In genomic region chr10:70323143-70323696, GRCh38 we compare ENCODE assay signal across 14 cellular contexts. TPM values are rescaled to one million over a fixed set of nuclear protein-coding genes. Genes with fewer than 3 reads are reported as not detected.
DNase-seq lines count a peak whose midpoint lies in the region; ATAC-seq and TF ChIP-seq lines count a peak whose summit lies in the region.
"Had no signal": no experiment of that assay in that cellular context is flagged by ENCODE, and none has a peak within 500 bp of the region (broad histone marks: within the 10 kb centered on the region; RNA-seq: fewer than 3 reads in every experiment).

No MANE protein-coding gene starts in this region.

- peak; percentile 83 for ATAC-seq in central memory CD8-positive, alpha-beta T cell (replicated peaks; ENCODE audit: extremely low read depth, poor library complexity, severe bottlenecking)
- no peak for ATAC-seq in psoas muscle
- ATAC-seq in GM18909 (IDR thresholded peaks at IDR 0.05; ENCODE audit: poor library complexity, unreplicated experiment), result no peak

- peak overlapping the region; percentile 74 to 90 (median 82) for H3K27ac Mint-ChIP-seq in CD4-positive, alpha-beta memory T cell
- H3K27ac Mint-ChIP-seq in central memory CD8-positive, alpha-beta T cell (ENCODE audit: low read depth), result peak overlapping the region; percentile 83

- peaks cover 6 to 20% (median 9%) of the 10 kb centered on the region in 4 donors for H3K4me1 Mint-ChIP-seq in CD4-positive, alpha-beta memory T cell
- peaks cover 20% of the 10 kb centered on the region for H3K4me1 Mint-ChIP-seq in central memory CD8-positive, alpha-beta T cell

- CTCF ChIA-PET in CD4-positive, alpha-beta memory T cell (lab: Charles Lee; ENCODE audit: partially characterized antibody), result interaction anchor here (1.5 kb wide), 1 partner anchor 102 kb away, joined by 3 read pairs; no protein-coding TSS in a partner anchor
- CTCF ChIA-PET in A673 (lab: Charles Lee), result no interaction called here

- no TSS peak for BruUV-seq in A673 (replicated peaks; lab: Mats Ljungman, UMichigan)

- no peaks in the 10 kb centered on the region for H3K36me3 ChIP-seq in CD4-positive, alpha-beta memory T cell (ENCODE audit: insufficient read depth, low read length)
- H3K36me3 ChIP-seq in KOPT-K1 (ENCODE audit: insufficient read depth, low read length) (peaks cover 12% of the 10 kb centered on the region; the same call in 1 of the 2 replicates), psoas muscle (ENCODE audit: insufficient read depth in 1 of 2, low read depth in 1 of 2) (peaks cover 0 to 10% of the 10 kb centered on the region in 2 donors), A673 (ENCODE audit: insufficient read depth, low read length, poor library complexity, severe bottlenecking) (no peaks in the 10 kb centered on the region)

- WGBS in psoas muscle, 3 donors, result 86 to 90% (median 88%) methylated on average over 9 of the region's 9 CpGs

- H3K27me3 Mint-ChIP-seq in CD4-positive, alpha-beta memory T cell, result no peaks in the 10 kb centered on the region
- no peaks in the 10 kb centered on the region for H3K27me3 Mint-ChIP-seq in central memory CD8-positive, alpha-beta T cell

- H3K27ac ChIP-seq in CD4-positive, alpha-beta memory T cell (ENCODE audit: low read depth, low read length), result no peak overlapping the region
- H3K27ac ChIP-seq in KOPT-K1 (ENCODE audit: low read depth, low read length, poor library complexity, severe bottlenecking) (peak overlapping the region; percentile 79), psoas muscle (peak overlapping the region; percentile 80), A673 (ENCODE audit: low read depth, low read length, poor library complexity, severe bottlenecking) (no peak overlapping the region)

- H3K4me3 Mint-ChIP-seq in CD4-positive, alpha-beta memory T cell, result peak overlapping the region in 6 of 8 donors; percentile 44 to 75 (median 64)
- H3K4me3 Mint-ChIP-seq in central memory CD8-positive, alpha-beta T cell, result peak overlapping the region; percentile 64

- DNase-seq in CD4-positive, alpha-beta memory T cell, result peak in 2 of 5 donors; percentile 1 to 10
- no peak for DNase-seq in central memory CD8-positive, alpha-beta T cell (ENCODE audit: low spot score in 2 of 2)
- no peak for DNase-seq in psoas muscle
- DNase-seq in A673 (ENCODE audit: low spot score), result no peak
- no peak for DNase-seq in LoVo (ENCODE audit: low spot score)
- DNase-seq: Calu3; effector memory CD4-positive, alpha-beta T cell; foreskin melanocyte; NCI-H226; substantia nigra had no signal

- POLR2A ChIA-PET in CD4-positive, alpha-beta memory T cell (lab: Charles Lee; ENCODE audit: partially characterized antibody), result no interaction called here
- POLR2A ChIA-PET in A673 (lab: Charles Lee; ENCODE audit: low non-redundant PET), result no interaction called here

- H3K36me3 Mint-ChIP-seq in CD4-positive, alpha-beta memory T cell, result no peaks in the 10 kb centered on the region
- H3K36me3 Mint-ChIP-seq in central memory CD8-positive, alpha-beta T cell (ENCODE audit: insufficient read depth), result peaks cover 2% of the 10 kb centered on the region

- H3K4me1 ChIP-seq in CD4-positive, alpha-beta memory T cell (ENCODE audit: insufficient read depth, low read length), result peaks cover 9% of the 10 kb centered on the region
- H3K4me1 ChIP-seq in psoas muscle (peaks cover 21% of the 10 kb centered on the region), A673 (ENCODE audit: insufficient read depth, low read length, poor library complexity, severe bottlenecking) (peaks cover 9% of the 10 kb centered on the region)

- no peak overlapping the region for H3K4me3 ChIP-seq in CD4-positive, alpha-beta memory T cell (ENCODE audit: low read length in 2 of 2)
- H3K4me3 ChIP-seq in psoas muscle (no peak overlapping the region), A673 (ENCODE audit: low read depth, low read length, poor library complexity, severe bottlenecking) (no peak overlapping the region)

- H3K27me3 ChIP-seq in CD4-positive, alpha-beta memory T cell (ENCODE audit: insufficient read depth, low read length), result no peaks in the 10 kb centered on the region
- H3K27me3 ChIP-seq in psoas muscle (ENCODE audit: insufficient read depth in 3 of 3, low read length in 2 of 3) (no peaks in the 10 kb centered on the region), A673 (replicated peaks; ENCODE audit: insufficient read depth, low read depth, low read length, poor library complexity) (no peaks in the 10 kb centered on the region)

- TF ChIP-seq CTCF in psoas muscle (IDR thresholded peaks at IDR 0.05) (no peak), A673 (conservative IDR thresholded peaks at IDR 0.05; ENCODE audit: low read depth, low read length) (no peak)

- intact Hi-C loops in CD4-positive, alpha-beta memory T cell (cut with micrococcal nuclease), result no loop called here
- intact Hi-C loops in psoas muscle (cut with DNase I) (no loop called here), A673 (cut with micrococcal nuclease; ENCODE audit: unreplicated experiment) (no loop called here)

- no peaks in the 10 kb centered on the region for H3K9me3 ChIP-seq in CD4-positive, alpha-beta memory T cell (ENCODE audit: control insufficient read depth in 1 of 2, low read length in 2 of 2)
- H3K9me3 ChIP-seq in KOPT-K1 (ENCODE audit: insufficient read depth, low read length, poor library complexity, severe bottlenecking), result no peaks in the 10 kb centered on the region
- H3K9me3 ChIP-seq in psoas muscle, result no peaks in the 10 kb centered on the region
- H3K9me3 ChIP-seq in A673 (ENCODE audit: low read depth, low read length, poor library complexity, severe bottlenecking), result no peaks in the 10 kb centered on the region

- no peaks in the 10 kb centered on the region for H3K9me3 Mint-ChIP-seq in CD4-positive, alpha-beta memory T cell
- no peaks in the 10 kb centered on the region for H3K9me3 Mint-ChIP-seq in central memory CD8-positive, alpha-beta T cell

RNA-seq across cellular contexts. Expression of gene NPFFR1, which starts 39.4 kb away (rescaled TPM):
- total RNA-seq in CD4-positive, alpha-beta memory T cell, result not detected
- not detected for polyA plus RNA-seq in CD4-positive, alpha-beta memory T cell
- total RNA-seq in psoas muscle (not detected), A673 (2021) (0.02 TPM in 1 of 2 replicates, not detected in the other)
- polyA plus RNA-seq in psoas muscle, result under 1 TPM in 2 of 3 donors, not detected in 1; under 0.01 to 0.01 TPM
- total RNA-seq: T-helper 2 cell treated with Interferon-gamma antibody and Interleukin-4, amounts not matched to agents 100 ng/mL and 5 ng/mL, for 36 hours had no signal
- polyA plus RNA-seq: keratinocyte had no signal

RNA-seq across cellular contexts. Expression of gene LRRC20, which starts 59.2 kb away (rescaled TPM):
- 1 to 10 TPM; 2.9 to 3.4 TPM for total RNA-seq in CD4-positive, alpha-beta memory T cell
- polyA plus RNA-seq in CD4-positive, alpha-beta memory T cell, result 1 to 10 TPM; 3.7 to 4.4 TPM
- total RNA-seq in psoas muscle (100 to 1,000 TPM in 3 of 4 donors, 10 to 100 TPM in 1; 66.1 to 143 (median 140) TPM), A673 (2021) (18.3 and 27.3 TPM in 2 replicates)
- polyA plus RNA-seq in psoas muscle, result 100 to 1,000 TPM in 1 of 3 donors, 10 to 100 TPM in 2; 26.4 to 153 (median 67.2) TPM

Comparison
In these comparisons a context has a peak if more than half of its experiments do, and no peak if none do; other contexts are left out.
1. H3K27ac ChIP-seq: peak in KOPT-K1 (single experiment) and psoas muscle (single experiment); none in CD4-positive, alpha-beta memory T cell (single experiment) and A673 (single experiment).